In genomic region chr10:541750-542371, GRCh38 we compare ENCODE assay signal across 14 cellular contexts.
DNase-seq lines count a peak whose midpoint lies in the region; ATAC-seq, FAIRE-seq and TF ChIP-seq lines count a peak whose summit lies in the region.
"Had no signal": no experiment of that assay in that cellular context is flagged by ENCODE, and none has a peak within 500 bp of the region (broad histone marks: within the 10 kb centered on the region; RNA-seq: fewer than 3 reads in every experiment).

No MANE protein-coding gene starts in this region.

- H3K4me3 ChIP-seq in GM06990 (replicated peaks; ENCODE audit: low read depth, low read length), result no peak overlapping the region
- H3K4me3 ChIP-seq in astrocyte (ENCODE audit: insufficient read depth, low read depth, low read length), result no peak overlapping the region
- H3K4me3 ChIP-seq: PC-9 had no signal

- H3K27me3 ChIP-seq in GM06990 (replicated peaks; ENCODE audit: control insufficient read depth, insufficient read depth, low read length) (no peaks in the 10 kb centered on the region; the same call in 1 of the 2 replicates), astrocyte (ENCODE audit: insufficient read depth, low read length) (no peaks in the 10 kb centered on the region)

- peaks cover 43% of the 10 kb centered on the region for H3K4me1 Mint-ChIP-seq in astrocyte (ENCODE audit: low read depth, unreplicated experiment)
- H3K4me1 Mint-ChIP-seq in stimulated activated naive CD8-positive, alpha-beta T cell treated with anti-CD3 and anti-CD28 coated beads, Interleukin-15, amount 100 ng/mL, for 72 hours, result peaks cover 24% of the 10 kb centered on the region

- peak overlapping the region; percentile 12 for H3K27ac Mint-ChIP-seq in astrocyte (ENCODE audit: unreplicated experiment)
- H3K27ac Mint-ChIP-seq in stimulated activated naive CD8-positive, alpha-beta T cell treated with anti-CD3 and anti-CD28 coated beads, Interleukin-15, amount 100 ng/mL, for 72 hours, result no peak overlapping the region
- H3K27ac Mint-ChIP-seq: dendritic cell treated with granulocyte-macrophage colony-stimulating factor and Interleukin-4, amounts not matched to agents 40 ng/mL and 50 ng/mL, for 4 days; IgD-negative memory B cell; stimulated activated naive B cell treated with anti-CD40 and anti-IgM and Interleukin-4, amounts not matched to agents 10 μg/mL and 1 μg/mL and 100 μg/mL, for 72 hours had no signal

- H3K27ac ChIP-seq in astrocyte (ENCODE audit: low read depth, low read length), result no peak overlapping the region
- H3K27ac ChIP-seq: PC-9 had no signal

- H3K9ac ChIP-seq in astrocyte (ENCODE audit: low read length), result no peak overlapping the region

- peaks cover 13% of the 10 kb centered on the region for H3K36me3 Mint-ChIP-seq in astrocyte (ENCODE audit: low read depth, unreplicated experiment)
- H3K36me3 Mint-ChIP-seq: IgD-negative memory B cell; stimulated activated naive B cell treated with anti-CD40 and anti-IgM and Interleukin-4, amounts not matched to agents 10 μg/mL and 1 μg/mL and 100 μg/mL, for 72 hours had no signal

- H3K79me2 ChIP-seq in astrocyte (ENCODE audit: insufficient read depth, low read length), result peaks cover 82% of the 10 kb centered on the region

- TF ChIP-seq CTCF in GM06990 (IDR thresholded peaks at IDR 0.05; ENCODE audit: insufficient read depth, low read length, poor library complexity, severe bottlenecking) (no peak), astrocyte (IDR thresholded peaks at IDR 0.05; ENCODE audit: insufficient read depth, low read depth, low read length) (no peak)

- no peaks in the 10 kb centered on the region for H3K9me3 Mint-ChIP-seq in astrocyte (ENCODE audit: unreplicated experiment)
- no peaks in the 10 kb centered on the region for H3K9me3 Mint-ChIP-seq in stimulated activated naive CD8-positive, alpha-beta T cell treated with anti-CD3 and anti-CD28 coated beads, Interleukin-15, amount 100 ng/mL, for 72 hours
- H3K9me3 Mint-ChIP-seq: dendritic cell treated with granulocyte-macrophage colony-stimulating factor and Interleukin-4, amounts not matched to agents 40 ng/mL and 50 ng/mL, for 4 days had no signal

- H3K4me3 Mint-ChIP-seq in astrocyte (ENCODE audit: unreplicated experiment), result no peak overlapping the region
- H3K4me3 Mint-ChIP-seq in stimulated activated naive CD8-positive, alpha-beta T cell treated with anti-CD3 and anti-CD28 coated beads, Interleukin-15, amount 100 ng/mL, for 72 hours, result no peak overlapping the region
- H3K4me3 Mint-ChIP-seq: dendritic cell treated with granulocyte-macrophage colony-stimulating factor and Interleukin-4, amounts not matched to agents 40 ng/mL and 50 ng/mL, for 4 days; stimulated activated naive B cell treated with anti-CD40 and anti-IgM and Interleukin-4, amounts not matched to agents 10 μg/mL and 1 μg/mL and 100 μg/mL, for 72 hours had no signal

- H4K20me1 ChIP-seq in astrocyte (ENCODE audit: insufficient read depth, low read length), result peaks cover 90% of the 10 kb centered on the region

- no peak for FAIRE-seq in astrocyte (lab: Jason Lieb, UNC)
- FAIRE-seq: G401.6 had no signal

- peak; percentile 65 for DNase-seq in GM06990 (ENCODE audit: extremely low read depth, insufficient read length)
- DNase-seq in astrocyte (ENCODE audit: low read depth), result no peak
- DNase-seq in pons (ENCODE audit: low spot score), result peak; percentile 26
- DNase-seq in stimulated activated naive CD8-positive, alpha-beta T cell treated with anti-CD3 and anti-CD28 coated beads, Interleukin-15, amount 100 ng/mL, for 72 hours, result no peak
- no peak for DNase-seq in NCI-H2196 (lab: John Stamatoyannopoulos, UW; ENCODE audit: unreplicated experiment)
- DNase-seq: hippocampal formation; PC-9; stimulated activated CD4-positive, alpha-beta T cell treated with anti-CD3 and anti-CD28 coated beads, Interleukin-12 subunit alpha, Interleukin-12 subunit beta, amount 100 ng/mL, for 4 hours; stimulated activated naive B cell treated with anti-CD40 and anti-IgM and Interleukin-4, amounts not matched to agents 10 μg/mL and 1 μg/mL and 100 μg/mL, for 72 hours had no signal

- peaks cover 7% of the 10 kb centered on the region for H3K4me1 ChIP-seq in astrocyte (ENCODE audit: insufficient read depth, low read length)

- no peak overlapping the region for H2AFZ ChIP-seq in astrocyte (ENCODE audit: low read depth, low read length)
- H2AFZ ChIP-seq: PC-9 had no signal

- TF ChIP-seq RAD21 in Ishikawa (IDR thresholded peaks at IDR 0.05; ENCODE audit: low read depth), result no peak

- peak; percentile 33; the same call in 1 of the 2 replicates for TF ChIP-seq EP300 in Ishikawa (IDR thresholded peaks at IDR 0.05; ENCODE audit: borderline replicate concordance)

- no peak for ATAC-seq in stimulated activated naive CD8-positive, alpha-beta T cell treated with anti-CD3 and anti-CD28 coated beads, Interleukin-15, amount 100 ng/mL, for 72 hours
- no peak for ATAC-seq in HG02759 (IDR thresholded peaks at IDR 0.05; ENCODE audit: unreplicated experiment)

- no peak overlapping the region for H3K4me2 ChIP-seq in astrocyte (ENCODE audit: low read length)
- H3K4me2 ChIP-seq: PC-9 had no signal

- no peaks in the 10 kb centered on the region for H3K27me3 Mint-ChIP-seq in astrocyte (ENCODE audit: low read depth, unreplicated experiment)
- H3K27me3 Mint-ChIP-seq in stimulated activated naive CD8-positive, alpha-beta T cell treated with anti-CD3 and anti-CD28 coated beads, Interleukin-15, amount 100 ng/mL, for 72 hours, result peaks cover 57% of the 10 kb centered on the region

- H3K36me3 ChIP-seq in GM06990 (ENCODE audit: control insufficient read depth, insufficient read depth, low read length) (no peaks in the 10 kb centered on the region), astrocyte (ENCODE audit: insufficient read depth, low read length) (no peaks in the 10 kb centered on the region)

- no peaks in the 10 kb centered on the region for H3K9me3 ChIP-seq in astrocyte (ENCODE audit: insufficient read depth, low read depth, low read length)

TF ChIP-seq in Ishikawa, 13 proteins besides CTCF, POLR2A, EP300 and RAD21:
- TF ChIP-seq TCF12 (IDR thresholded peaks at IDR 0.05; ENCODE audit: low read depth) (0 out of 2 replicates have a peak, but pooled peaks have one; percentile 62), ZBTB7A (IDR thresholded peaks at IDR 0.05; ENCODE audit: low read depth) (no peak), FOXM1 (IDR thresholded peaks at IDR 0.05; ENCODE audit: borderline replicate concordance, low read depth) (no peak), CREB1 (IDR thresholded peaks at IDR 0.05; ENCODE audit: low read depth) (no peak), MAX (IDR thresholded peaks at IDR 0.05) (peak; percentile 57; the same call in 1 of the 2 replicates), CEBPB (IDR thresholded peaks at IDR 0.05) (no peak), USF1 (IDR thresholded peaks at IDR 0.05) (no peak), REST (IDR thresholded peaks at IDR 0.05; ENCODE audit: low read depth) (no peak), NFIC (IDR thresholded peaks at IDR 0.05) (peak; percentile 95), YY1 (IDR thresholded peaks at IDR 0.05; ENCODE audit: low read depth) (no peak), TEAD4 (IDR thresholded peaks at IDR 0.05) (no peak), TAF1 (IDR thresholded peaks at IDR 0.05; ENCODE audit: low read depth) (no peak), EGR1 (IDR thresholded peaks at IDR 0.05) (no peak)

Comparison
In these comparisons a context has a peak if more than half of its experiments do, and no peak if none do; other contexts are left out.
1. DNase-seq: peak in GM06990 (single experiment) and pons (single experiment); none in astrocyte (single experiment), stimulated activated naive CD8-positive, alpha-beta T cell treated with anti-CD3 and anti-CD28 coated beads, Interleukin-15, amount 100 ng/mL, for 72 hours (0 of 2) and NCI-H2196 (single experiment).